ENCODE assay signal across 29 cellular contexts in the genomic region with DNA sequence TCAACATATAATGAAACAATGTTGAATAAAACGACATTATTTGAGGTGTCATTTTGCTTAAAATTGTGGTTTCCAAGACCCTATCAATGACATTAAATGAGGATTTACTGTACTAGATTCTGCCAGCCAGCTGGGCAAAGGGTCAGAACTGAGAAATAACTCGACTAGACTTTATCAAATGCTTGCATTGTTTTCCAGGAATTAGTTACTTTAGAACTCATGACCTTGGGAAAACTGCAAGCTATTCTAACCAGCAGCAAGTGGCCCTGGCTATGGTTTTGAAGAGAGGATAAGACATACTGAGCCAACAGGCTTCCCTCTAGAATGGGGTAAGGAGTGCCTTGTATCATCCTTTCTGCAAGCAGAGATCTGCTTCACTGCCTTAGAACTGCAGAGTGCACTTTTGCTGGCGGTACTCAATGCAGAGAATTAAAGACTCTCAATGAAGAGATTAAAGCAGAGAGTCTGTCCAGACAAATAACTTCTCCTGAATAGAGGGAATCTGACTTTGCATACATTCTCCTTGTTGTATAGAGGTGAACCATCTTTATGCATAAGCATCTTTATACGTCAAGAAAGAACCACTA.
"Had no signal": no experiment of that assay in that cellular context is flagged by ENCODE, and none has a peak within 500 bp of the region (broad histone marks: within the 10 kb centered on the region; RNA-seq: fewer than 3 reads in every experiment).

No MANE protein-coding gene starts in this region.

- DNase-seq: colonic mucosa; dermis blood vessel endothelial cell; effector memory CD4-positive, alpha-beta T cell; foreskin keratinocyte; glutamatergic neuron; heart right ventricle; hippocampal formation; left cardiac atrium; left lung; mesenchymal stem cell; mucosa of descending colon; naive B cell; nucleus accumbens; sigmoid colon; stimulated activated CD4-positive, alpha-beta T cell treated with anti-CD3 and anti-CD28 coated beads, Interleukin-2, amount 100 ng/mL, for 24 hours; stimulated activated CD4-positive, alpha-beta T cell treated with anti-CD3 and anti-CD28 coated beads, Interleukin-4, amount 100 ng/mL, for 24 hours; stimulated activated naive CD4-positive, alpha-beta T cell treated with Interleukin-2 at 50 U/mL for 16 hours; substantia nigra; upper lobe of left lung had no signal

- H3K9me3 ChIP-seq: colonic mucosa, esophagus muscularis mucosa, heart right ventricle, left lung, mucosa of descending colon, prostate gland, right atrium auricular region, sigmoid colon, thoracic aorta, tibial nerve, upper lobe of left lung had no signal

- H3K27me3 ChIP-seq: colonic mucosa, esophagus muscularis mucosa, foreskin keratinocyte, heart right ventricle, left lung, right atrium auricular region, sigmoid colon, tibial nerve, upper lobe of left lung had no signal

- H3K27ac ChIP-seq: colonic mucosa, esophagus muscularis mucosa, foreskin keratinocyte, heart right ventricle, left lung, prostate gland, right atrium auricular region, sigmoid colon, thoracic aorta, tibial nerve, upper lobe of left lung had no signal

- H3K36me3 ChIP-seq: colonic mucosa, esophagus muscularis mucosa, heart right ventricle, left lung, prostate gland, right atrium auricular region, sigmoid colon, thoracic aorta, tibial nerve, upper lobe of left lung had no signal

- H3K4me1 ChIP-seq: colonic mucosa, esophagus muscularis mucosa, heart right ventricle, left lung, prostate gland, right atrium auricular region, tibial nerve, upper lobe of left lung had no signal

- H3K4me3 ChIP-seq: colonic mucosa, esophagus muscularis mucosa, heart right ventricle, left lung, mucosa of descending colon, prostate gland, right atrium auricular region, sigmoid colon, thoracic aorta, tibial nerve, upper lobe of left lung had no signal

- FAIRE-seq: endothelial cell of umbilical vein, islet of Langerhans, urothelium cell line had no signal

- ATAC-seq: foreskin keratinocyte; heart right ventricle; left cardiac atrium; left lung; mucosa of descending colon; natural killer cell treated with Interleukin-12 subunit alpha and Interleukin-12 subunit beta and Interleukin-15 and Interleukin-18, amount 100 ng/mL, for 72 hours; stimulated activated effector memory CD8-positive, alpha-beta T cell treated with anti-CD3 and anti-CD28 coated beads, Interleukin-12 subunit alpha, Interleukin-12 subunit beta, amount 100 ng/mL, for 72 hours had no signal
